ENCODE assay signal across 10 cellular contexts in genomic region chr10:46028584-46029570, GRCh38. TPM values are rescaled to one million over a fixed set of nuclear protein-coding genes. Genes with fewer than 3 reads are reported as not detected.
DNase-seq lines count a peak whose midpoint lies in the region; ATAC-seq and TF ChIP-seq lines count a peak whose summit lies in the region.
"Had no signal": no experiment of that assay in that cellular context is flagged by ENCODE, and none has a peak within 500 bp of the region (broad histone marks: within the 10 kb centered on the region; RNA-seq: fewer than 3 reads in every experiment).

No MANE protein-coding gene starts in this region.

- peak overlapping the region; percentile 71 to 97 (median 86) for H3K4me3 ChIP-seq in heart right ventricle

- 12 to 18% methylated on average over 7 of the region's 7 CpGs for WGBS in heart right ventricle, 2 donors

- peaks cover 21 to 69% (median 63%) of the 10 kb centered on the region in 9 donors for H3K4me1 ChIP-seq in heart right ventricle

- no peaks in the 10 kb centered on the region for H3K27me3 ChIP-seq in heart right ventricle

- peaks cover 0 to 11% (median 0%) of the 10 kb centered on the region in 9 donors for H3K36me3 ChIP-seq in heart right ventricle

- H3K27ac ChIP-seq in heart right ventricle, result peak overlapping the region in 8 of 10 donors; percentile 92 to 98 (median 96)

- no peaks in the 10 kb centered on the region for H3K9me3 ChIP-seq in heart right ventricle

- ATAC-seq in HG02981 (IDR thresholded peaks at IDR 0.05; ENCODE audit: unreplicated experiment) (peak; percentile 41), heart right ventricle (no peak), HG03196 (IDR thresholded peaks at IDR 0.05; ENCODE audit: unreplicated experiment) (no peak)

- DNase-seq in AG08396 (ENCODE audit: low spot score), result peak; percentile 63
- DNase-seq in NCI-H460 (ENCODE audit: extremely low read depth, low read depth), result peak; percentile 60
- DNase-seq in activated naive CD4-positive, alpha-beta T cell treated with anti-CD3 and anti-CD28 coated beads, Interleukin-2, amount 50 U/mL, for 16 hours, result peak; percentile 18
- DNase-seq in heart right ventricle, result peak in 1 of 2 donors; percentile 16
- peak; percentile 90 for DNase-seq in renal cortical epithelial cell (ENCODE audit: low read depth)

- intact Hi-C loops in heart right ventricle (cut with DNase I), result loop anchor here in 2 of 10 donors (10.0 kb wide), 1 partner anchor 54 kb away; the partner anchor contains the start of gene TIMM23 (in 2 of the 2)

- TF ChIP-seq CTCF in GM12801 (IDR thresholded peaks at IDR 0.05; ENCODE audit: extremely low read depth, insufficient read length), result peak; percentile 16
- TF ChIP-seq CTCF in heart right ventricle (IDR thresholded peaks at IDR 0.05), result peak in 8 of 9 donors; percentile 22 to 73 (median 64)

RNA-seq across cellular contexts. Expression of gene NCOA4, which starts 1.5 kb away (rescaled TPM):
- total RNA-seq in NCI-H460 (2014; rRNA removed; shearing (Covaris generic)), result 101 and 107 TPM in 2 replicates
- polyA plus RNA-seq in NCI-H460 (2014; cell fraction: nucleus; rRNA removed), result 32.6 and 43.9 TPM in 2 replicates
- total RNA-seq in heart right ventricle (100 to 1,000 TPM; 224 to 287 (median 259) TPM), renal cortical epithelial cell (265 and 272 TPM in 2 replicates)
- polyA plus RNA-seq in heart right ventricle, result 10 to 100 TPM; 36.7 to 60.2 TPM

RNA-seq across cellular contexts. Expression of gene MSMB, which starts 17.2 kb away (rescaled TPM):
- total RNA-seq in NCI-H460 (2014; rRNA removed; shearing (Covaris generic)), result not detected in 2 replicates
- not detected in 2 replicates for polyA plus RNA-seq in NCI-H460 (2014; cell fraction: nucleus; rRNA removed)
- total RNA-seq in heart right ventricle (not detected), renal cortical epithelial cell (not detected in 2 replicates)
- polyA plus RNA-seq in heart right ventricle, result not detected
- total RNA-seq: subcutaneous adipose tissue; T-helper 2 cell treated with Interferon-gamma antibody and Interleukin-4, amounts not matched to agents 100 ng/mL and 5 ng/mL, for 36 hours had no signal

RNA-seq across cellular contexts. Expression of gene TIMM23, which starts 56.6 kb away (rescaled TPM):
- 73.2 and 85.9 TPM in 2 replicates for total RNA-seq in NCI-H460 (2014; rRNA removed; shearing (Covaris generic))
- polyA plus RNA-seq in NCI-H460 (2014; cell fraction: nucleus; rRNA removed), result 79.5 and 88.2 TPM in 2 replicates
- total RNA-seq in heart right ventricle (100 to 1,000 TPM in 1 of 10 donors, 10 to 100 TPM in 9; 73.5 to 109 (median 83.1) TPM), renal cortical epithelial cell (91.4 and 120 TPM in 2 replicates)
- polyA plus RNA-seq in heart right ventricle, result 100 to 1,000 TPM in 1 of 2 donors, 10 to 100 TPM in 1; 95.7 to 113 TPM
